ENCODE assay signal across 11 cellular contexts in the genomic region with DNA sequence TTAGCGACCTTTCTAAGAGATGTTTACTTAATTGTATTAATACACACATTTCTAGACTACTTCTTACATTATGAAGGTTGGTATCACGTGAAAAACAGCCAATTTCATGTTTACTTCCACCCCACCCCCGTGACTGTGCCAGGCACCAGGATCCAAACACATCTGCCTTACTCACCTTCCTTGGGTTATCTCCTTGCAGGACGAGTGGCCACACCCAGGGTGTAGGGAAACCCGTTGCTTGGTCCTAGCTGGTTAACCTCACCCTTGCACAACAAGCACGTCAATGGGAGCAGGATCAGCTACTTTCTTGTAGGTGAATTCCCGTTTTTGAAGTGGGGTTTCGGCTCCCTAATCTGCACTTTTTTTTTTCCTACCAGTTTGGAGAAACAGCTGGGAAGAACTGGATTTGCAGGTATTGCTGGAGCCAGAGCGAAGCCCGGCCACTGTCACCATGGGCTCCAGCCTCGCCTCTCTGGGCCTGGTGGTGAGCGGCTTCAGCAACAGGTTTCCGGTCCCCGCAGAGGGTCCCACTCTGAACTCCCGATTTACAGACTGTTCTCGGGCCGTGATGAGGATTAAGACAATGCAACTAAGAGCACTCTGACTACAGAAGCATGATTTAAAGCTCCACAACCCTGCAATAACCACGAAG. TPM values are rescaled to one million over a fixed set of nuclear protein-coding genes. Genes with fewer than 3 reads are reported as not detected.
DNase-seq lines count a peak whose midpoint lies in the region; ATAC-seq and TF ChIP-seq lines count a peak whose summit lies in the region.
"Had no signal": no experiment of that assay in that cellular context is flagged by ENCODE, and none has a peak within 500 bp of the region (broad histone marks: within the 10 kb centered on the region; RNA-seq: fewer than 3 reads in every experiment).

No MANE protein-coding gene starts in this region.

- no peak overlapping the region for H3K18ac ChIP-seq in mesenchymal stem cell (ENCODE audit: low read depth in 1 of 2, low read length in 2 of 2)

- no peak overlapping the region for H2BK12ac ChIP-seq in mesenchymal stem cell (ENCODE audit: low read length in 2 of 2)

- H3K4me1 ChIP-seq in breast epithelium: peaks cover 0 to 15% of the 10 kb centered on the region in 2 donors
- H3K4me1 ChIP-seq in mesenchymal stem cell (ENCODE audit: control insufficient read depth, insufficient read depth, low read depth, low read length): peaks cover 3% of the 10 kb centered on the region

- no peak overlapping the region for H2AFZ ChIP-seq in mesenchymal stem cell (ENCODE audit: low read depth, low read length)

- H3K9me3 ChIP-seq in breast epithelium: no peaks in the 10 kb centered on the region
- no peaks in the 10 kb centered on the region for H3K9me3 ChIP-seq in mesenchymal stem cell (ENCODE audit: control insufficient read depth, low read length)

- no peaks in the 10 kb centered on the region for H3K36me3 ChIP-seq in breast epithelium
- peaks cover 19 to 21% of the 10 kb centered on the region in 2 experiments for H3K36me3 ChIP-seq in mesenchymal stem cell (ENCODE audit: control insufficient read depth in 1 of 2, insufficient read depth in 2 of 2, low read depth in 1 of 2, low read length in 2 of 2)

- H3K4me3 ChIP-seq in breast epithelium: no peak overlapping the region
- H3K4me3 ChIP-seq in mesenchymal stem cell (ENCODE audit: insufficient read depth in 1 of 2, low read depth in 1 of 2, low read length in 2 of 2): no peak overlapping the region

- H3K23ac ChIP-seq in mesenchymal stem cell (ENCODE audit: low read length in 2 of 2): no peak overlapping the region

- H2BK15ac ChIP-seq in mesenchymal stem cell (ENCODE audit: low read depth, poor library complexity, severe bottlenecking): no peak overlapping the region

- no peak overlapping the region for H4K91ac ChIP-seq in mesenchymal stem cell (ENCODE audit: low read length)

- peaks cover 2% of the 10 kb centered on the region for H3K27me3 Mint-ChIP-seq in IgD-negative memory B cell

- WGBS in mesenchymal stem cell: 94% methylated on average over 17 of the region's 18 CpGs

- no peak overlapping the region for H2BK5ac ChIP-seq in mesenchymal stem cell (ENCODE audit: low read depth, low read length, poor library complexity, severe bottlenecking)

- intact Hi-C loops in breast epithelium (cut with DNase I; ENCODE audit: low total_unique reads): no loop called here

- H3K9ac ChIP-seq in mesenchymal stem cell (ENCODE audit: low read length): peak overlapping the region; percentile 72

- peaks cover 0 to 2% (median 1%) of the 10 kb centered on the region in 3 donors for H3K9me3 Mint-ChIP-seq in IgD-negative memory B cell

- H3K4me2 ChIP-seq in mesenchymal stem cell (ENCODE audit: low read length, poor library complexity, severe bottlenecking): no peak overlapping the region

- TF ChIP-seq CTCF in breast epithelium (IDR thresholded peaks at IDR 0.05): no peak

- TF ChIP-seq POLR2A in breast epithelium (IDR thresholded peaks at IDR 0.05): no peak

- H3K4ac ChIP-seq in mesenchymal stem cell (ENCODE audit: low read depth in 1 of 2, low read length in 2 of 2): no peak overlapping the region

- H3K4me1 Mint-ChIP-seq in IgD-negative memory B cell: peaks cover 22 to 24% (median 23%) of the 10 kb centered on the region in 3 donors

- no peaks in the 10 kb centered on the region for H3K36me3 Mint-ChIP-seq in IgD-negative memory B cell

- H3K27me3 ChIP-seq in breast epithelium (no peaks in the 10 kb centered on the region), mesenchymal stem cell (ENCODE audit: control insufficient read depth in 1 of 2, insufficient read depth in 1 of 2, low read length in 2 of 2) (no peaks in the 10 kb centered on the region)

- no peaks in the 10 kb centered on the region for H3K79me1 ChIP-seq in mesenchymal stem cell (replicated peaks; ENCODE audit: low read length, poor library complexity, severe bottlenecking)

- H3K14ac ChIP-seq in mesenchymal stem cell (ENCODE audit: low read length in 2 of 2): no peak overlapping the region

- H3K4me3 Mint-ChIP-seq in IgD-negative memory B cell: peak overlapping the region in 3 of 4 donors; percentile 8 to 16 (median 9)
- H3K4me3 Mint-ChIP-seq: H9 had no signal

- H3K27ac ChIP-seq in breast epithelium: peak overlapping the region; percentile 81 to 96
- H3K27ac ChIP-seq in mesenchymal stem cell (ENCODE audit: low read length, poor library complexity, severe bottlenecking): no peak overlapping the region
- H3K27ac ChIP-seq: VCaP had no signal

- DNase-seq in breast epithelium (ENCODE audit: low spot score in 2 of 2) (peak in 1 of 2 donors; percentile 35), mesenchymal stem cell (no peak), superior temporal gyrus (ENCODE audit: extremely low spot score) (peak; percentile 58), mesenteric fat pad (ENCODE audit: low spot score) (no peak)
- DNase-seq: H9, NCI-H1105 treated with DMSO at 0.1 percent for 48 hours, occipital lobe had no signal

- no peak overlapping the region for H2BK120ac ChIP-seq in mesenchymal stem cell (ENCODE audit: low read depth, low read length)

- H3K27ac Mint-ChIP-seq in IgD-negative memory B cell: peak overlapping the region in 2 of 3 donors; percentile 47 to 86

- ATAC-seq in GM19035 (IDR thresholded peaks at IDR 0.05; ENCODE audit: unreplicated experiment): no peak
- ATAC-seq in GM18517 (IDR thresholded peaks at IDR 0.05; ENCODE audit: unreplicated experiment): no peak

- H4K8ac ChIP-seq in mesenchymal stem cell (ENCODE audit: low read length): no peak overlapping the region

- H2AK5ac ChIP-seq in mesenchymal stem cell (ENCODE audit: low read length, severe bottlenecking): no peak overlapping the region

RNA-seq across cellular contexts. Expression of a gene that starts 2.1 kb away (rescaled TPM):
- polyA plus RNA-seq in IgD-negative memory B cell: 2,178 TPM
- total RNA-seq in breast epithelium (100 to 1,000 TPM; 735 to 835 (median 828) TPM), mesenteric fat pad (967 TPM)
- 2,793 TPM for polyA plus RNA-seq in mesenchymal stem cell (2013, experiment 1 of 2)
- polyA plus RNA-seq in mesenchymal stem cell (2013, experiment 2 of 2): 2,890 TPM

RNA-seq across cellular contexts. Expression of a gene that starts 25.5 kb away (rescaled TPM):
- 17.3 TPM for polyA plus RNA-seq in IgD-negative memory B cell
- total RNA-seq in breast epithelium (10 to 100 TPM in 2 of 3 donors, 1 to 10 TPM in 1; 4.3 to 25.9 (median 13.5) TPM), mesenteric fat pad (26.1 TPM)
- polyA plus RNA-seq in mesenchymal stem cell (2013, experiment 1 of 2): 35.4 TPM
- polyA plus RNA-seq in mesenchymal stem cell (2013, experiment 2 of 2): 35.7 TPM

RNA-seq across cellular contexts. Expression of a gene that starts 36.6 kb away (rescaled TPM):
- 73.6 TPM for polyA plus RNA-seq in IgD-negative memory B cell
- total RNA-seq in breast epithelium: 10 to 100 TPM in 2 of 3 donors, 1 to 10 TPM in 1; 6.6 to 14.2 (median 11.3) TPM
- 116 TPM for polyA plus RNA-seq in mesenchymal stem cell (2013, experiment 1 of 2)
- polyA plus RNA-seq in mesenchymal stem cell (2013, experiment 2 of 2): 113 TPM
- 43.7 TPM for total RNA-seq in mesenteric fat pad
